ENCODE assay signal across 20 cellular contexts in the genomic region with DNA sequence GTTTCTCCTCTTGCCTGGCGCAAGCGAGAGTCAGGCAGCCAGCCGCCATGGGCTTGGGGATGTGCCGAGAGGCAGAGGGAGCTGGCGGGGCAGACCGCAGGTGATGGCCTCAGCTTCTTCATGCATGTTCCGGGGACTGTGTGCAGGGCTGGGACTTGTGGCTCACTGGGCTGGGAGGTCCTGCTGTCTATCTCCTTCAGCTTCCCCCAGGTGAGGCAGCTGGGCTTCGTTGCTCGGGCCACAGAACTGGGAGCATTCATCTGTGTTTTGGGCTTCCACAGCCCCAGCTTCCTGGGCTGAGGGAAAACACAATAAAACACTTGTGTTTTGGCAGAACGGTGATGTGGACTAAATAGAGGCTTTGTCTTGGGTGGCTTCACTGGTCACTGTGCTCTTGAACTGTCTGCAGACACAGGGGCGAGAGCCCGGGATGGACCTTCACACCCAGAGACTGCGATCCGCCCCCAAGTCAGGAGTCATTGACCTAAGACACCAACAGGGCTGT.
DNase-seq lines count a peak whose midpoint lies in the region; ATAC-seq, FAIRE-seq and TF ChIP-seq lines count a peak whose summit lies in the region.
"Had no signal": no experiment of that assay in that cellular context is flagged by ENCODE, and none has a peak within 500 bp of the region (broad histone marks: within the 10 kb centered on the region; RNA-seq: fewer than 3 reads in every experiment).

No MANE protein-coding gene starts in this region.

- no peaks in the 10 kb centered on the region for H3K79me2 ChIP-seq in HepG2 (ENCODE audit: insufficient read depth, low read length)

- intact Hi-C loops in HepG2 (cut with micrococcal nuclease; ENCODE audit: unreplicated experiment) = loop anchor here (5.0 kb wide), 2 partner anchors 375 to 1200 kb away; no protein-coding TSS in a partner anchor

- H3K9me3 ChIP-seq in HepG2 (ENCODE audit: low read length) = no peaks in the 10 kb centered on the region
- H3K9me3 ChIP-seq: Caco-2, HAP-1, MG63, SJSA1 had no signal

- DNase-seq in COLO829 (ENCODE audit: low spot score) (peak; percentile 79), caudate nucleus (lab: John Stamatoyannopoulos, UW) (peak in 14 of 61 donors; percentile 6 to 45 (median 14)), HepG2 (ENCODE audit: low spot score) (peak; percentile 18), putamen (ENCODE audit: low spot score) (peak; percentile 39), A172 (ENCODE audit: low spot score) (no peak)
- DNase-seq in activated T-cell treated with anti-CD3 and anti-CD28 coated beads, Interleukin-2, amount 50 U/mL, for 48 hours = no peak
- DNase-seq: AML-193, Caco-2, GF-D8, Kasumi-1, MG63, NCI-H1092, NCI-H1436 treated with DMSO at 0.1 percent for 48 hours, NCI-H2029, NCI-H345, NCI-H524 treated with DMSO at 0.1 percent for 48 hours had no signal

- no TSS peak for BruUV-seq in HepG2 (replicated peaks; lab: Mats Ljungman, UMichigan)

- TF ChIP-seq RAD21 in HepG2 (CRISPR knock-in tag; IDR thresholded peaks at IDR 0.05) = no peak

- H3K4me3 ChIP-seq in HepG2 (replicated peaks in 1 of 3; ENCODE audit: insufficient read depth in 1 of 3, low read depth in 2 of 3, low read length in 3 of 3) = no peak overlapping the region; a peak in 1 of 6 replicates
- H3K4me3 ChIP-seq: HAP-1, MG63, SJSA1 had no signal

- no peak for TF ChIP-seq POLR2A in HepG2 (IDR thresholded peaks at IDR 0.05; ENCODE audit: insufficient read depth in 1 of 2, low read depth in 2 of 2, low read length in 2 of 2)

- H3K9ac ChIP-seq in HepG2 (ENCODE audit: insufficient read depth, low read depth, low read length) = no peak overlapping the region

- no peak for TF ChIP-seq CTCF in HepG2 (CRISPR knock-in tag; IDR thresholded peaks at IDR 0.05)

- POLR2A ChIA-PET in HepG2 (lab: Yijun Ruan, JAX) = no interaction called here

- peaks cover 2 to 31% of the 10 kb centered on the region in 2 experiments; a peak in 4 of 5 replicates for H3K27me3 ChIP-seq in HepG2 (ENCODE audit: control insufficient read depth in 1 of 2, insufficient read depth in 2 of 2, low read length in 2 of 2)
- H3K27me3 ChIP-seq: MG63, SJSA1 had no signal

- in situ Hi-C loops in HepG2 (cut with HindIII; ENCODE audit: extremely low pct_ligation_motif_present, low pct_unique_long_range_greater_than_20kb) = loop anchor here (5.0 to 25.0 kb wide), 5 partner anchors 245 to 1315 kb away; no protein-coding TSS in a partner anchor

- CTCF ChIA-PET in HepG2 (lab: Yijun Ruan, JAX; ENCODE audit: low intra/inter-chr PET ratio, low total read pairs) = interaction anchor here (1.4 to 2.4 kb wide), 3 partner anchors 252 to 603 kb away, joined by 3 to 35 read pairs (median 10); no protein-coding TSS in a partner anchor

- FAIRE-seq in HepG2 (lab: Jason Lieb, UNC) = no peak

- H3K4me2 ChIP-seq in HepG2 (ENCODE audit: low read depth, low read length) = peak overlapping the region; percentile 39; the same call in 1 of the 2 replicates

- H3K36me3 ChIP-seq in HepG2 (replicated peaks in 1 of 2; ENCODE audit: control insufficient read depth in 1 of 2, insufficient read depth in 2 of 2, low read length in 2 of 2) = no peaks in the 10 kb centered on the region
- H3K36me3 ChIP-seq: HAP-1, MG63 had no signal

- WGBS in HepG2 (ENCODE audit: low lambda C conversion rate) = 27% methylated on average over 14 of the region's 14 CpGs

- H3K27ac ChIP-seq in caudate nucleus (ENCODE audit: low read depth, low read length) (peak overlapping the region; percentile 44), HepG2 (ENCODE audit: extremely low read length, insufficient read depth, low read length) (no peak overlapping the region)
- H3K27ac ChIP-seq: SJSA1 had no signal

- H2AFZ ChIP-seq in HepG2 (ENCODE audit: low read length) = no peak overlapping the region

- H4K20me1 ChIP-seq in HepG2 (ENCODE audit: insufficient read depth, low read length) = no peaks in the 10 kb centered on the region

- H3K4me1 ChIP-seq in HepG2 (ENCODE audit: insufficient read depth, low read length) = peaks cover 37% of the 10 kb centered on the region
- H3K4me1 ChIP-seq: Caco-2, HAP-1, SJSA1 had no signal

- no peak for TF ChIP-seq EP300 in HepG2 (IDR thresholded peaks at IDR 0.05; ENCODE audit: low read depth in 2 of 2, low read length in 2 of 2)
- no peak for TF ChIP-seq EP300 in HepG2 (CRISPR knock-in tag; IDR thresholded peaks at IDR 0.05; ENCODE audit: borderline replicate concordance)

- peak; percentile 13; the same call in 2 of the 3 replicates for ATAC-seq in HepG2
- no peak for ATAC-seq in GM18861 (IDR thresholded peaks at IDR 0.05; ENCODE audit: unreplicated experiment)
- no peak for ATAC-seq in HG03196 (IDR thresholded peaks at IDR 0.05; ENCODE audit: unreplicated experiment)

TF ChIP-seq in HepG2, 621 proteins besides CTCF, POLR2A, EP300 and RAD21 (continues in another document):
- TF ChIP-seq KDM6A (CRISPR knock-in tag; IDR thresholded peaks at IDR 0.05; ENCODE audit: low read depth) (no peak), POGZ (CRISPR knock-in tag; IDR thresholded peaks at IDR 0.05) (no peak), ZNF224 (CRISPR knock-in tag; IDR thresholded peaks at IDR 0.05) (no peak), ZNF891 (CRISPR knock-in tag; IDR thresholded peaks at IDR 0.05) (no peak), RARA (CRISPR knock-in tag; IDR thresholded peaks at IDR 0.05) (no peak), PHF21A (CRISPR knock-in tag; IDR thresholded peaks at IDR 0.05) (0 out of 2 replicates have a peak, but pooled peaks have one; percentile 25), ZBTB33 (CRISPR knock-in tag; IDR thresholded peaks at IDR 0.05) (peak; percentile 77; the same call in 1 of the 2 replicates), SYNCRIP (IDR thresholded peaks at IDR 0.05; ENCODE audit: insufficient read depth, low read depth, low read length) (no peak), RXRA (CRISPR knock-in tag; IDR thresholded peaks at IDR 0.05) (peak; percentile 76), ZNF124 (CRISPR knock-in tag; IDR thresholded peaks at IDR 0.05) (no peak), GFI1 (CRISPR knock-in tag; IDR thresholded peaks at IDR 0.05; ENCODE audit: borderline replicate concordance) (peak; percentile 26; the same call in 1 of the 2 replicates), ZSCAN30 (CRISPR knock-in tag; IDR thresholded peaks at IDR 0.05) (no peak), PTBP1 (IDR thresholded peaks at IDR 0.05; ENCODE audit: low read depth, low read length, poor library complexity, severe bottlenecking) (no peak), SOX13 (IDR thresholded peaks at IDR 0.05) (no peak), SOX13 (CRISPR knock-in tag; conservative IDR thresholded peaks at IDR 0.05 in 1 of 2, IDR thresholded peaks at IDR 0.05 in 1 of 2) (0 out of 4 replicates have a peak, but pooled peaks of 1 of the 2 experiments have one; percentile 11), HOXA9 (CRISPR knock-in tag; IDR thresholded peaks at IDR 0.05; ENCODE audit: borderline replicate concordance) (no peak)
- TF ChIP-seq, protein P1, sequence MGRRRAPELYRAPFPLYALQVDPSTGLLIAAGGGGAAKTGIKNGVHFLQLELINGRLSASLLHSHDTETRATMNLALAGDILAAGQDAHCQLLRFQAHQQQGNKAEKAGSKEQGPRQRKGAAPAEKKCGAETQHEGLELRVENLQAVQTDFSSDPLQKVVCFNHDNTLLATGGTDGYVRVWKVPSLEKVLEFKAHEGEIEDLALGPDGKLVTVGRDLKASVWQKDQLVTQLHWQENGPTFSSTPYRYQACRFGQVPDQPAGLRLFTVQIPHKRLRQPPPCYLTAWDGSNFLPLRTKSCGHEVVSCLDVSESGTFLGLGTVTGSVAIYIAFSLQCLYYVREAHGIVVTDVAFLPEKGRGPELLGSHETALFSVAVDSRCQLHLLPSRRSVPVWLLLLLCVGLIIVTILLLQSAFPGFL (CRISPR knock-in tag; IDR thresholded peaks at IDR 0.05) = no peak

Comparison
In these comparisons a context has a peak if more than half of its experiments do, and no peak if none do; other contexts are left out.
1. DNase-seq: peak in COLO829 (single experiment), HepG2 (single experiment) and putamen (single experiment); none in activated T-cell treated with anti-CD3 and anti-CD28 coated beads, Interleukin-2, amount 50 U/mL, for 48 hours (0 of 2) and A172 (single experiment).